ENCODE assay signal across 8 cellular contexts in genomic region chr21:33968082-33968997, GRCh38. TPM values are rescaled to one million over a fixed set of nuclear protein-coding genes. Genes with fewer than 3 reads are reported as not detected.
DNase-seq lines count a peak whose midpoint lies in the region; ATAC-seq, FAIRE-seq and TF ChIP-seq lines count a peak whose summit lies in the region.

No MANE protein-coding gene starts in this region.

- TF ChIP-seq POLR2A in A549 (IDR thresholded peaks at IDR 0.05; ENCODE audit: low read length) = no peak

- peak; percentile 89 to 92 for ATAC-seq in A549
- ATAC-seq in GM21367 (IDR thresholded peaks at IDR 0.05; ENCODE audit: unreplicated experiment) = peak; percentile 78
- ATAC-seq in omental fat pad (ENCODE audit: low FRiP score) = peak; percentile 39

- 23% methylated on average over 5 of the region's 5 CpGs for WGBS in A549 (ENCODE audit: missing lambda C conversion rate)

- no peaks in the 10 kb centered on the region for H3K79me2 ChIP-seq in fibroblast of lung (ENCODE audit: control insufficient read depth, insufficient read depth, low read length)

- intact Hi-C loops in dorsolateral prefrontal cortex (cut with DNase I) = no loop called here

- POLR2A ChIA-PET in A549 (lab: Yijun Ruan, JAX) = interaction anchor here (0.7 kb wide), 1 partner anchor 49 kb away, joined by 5 read pairs; no protein-coding TSS in a partner anchor

- H3K4me3 ChIP-seq in A549 (no peak overlapping the region), SJSA1 (no peak overlapping the region), fibroblast of lung (replicated peaks in 1 of 4; ENCODE audit: control extremely low read depth in 1 of 4, insufficient read depth in 1 of 4, low read depth in 3 of 4, low read length in 4 of 4) (no peak overlapping the region), dorsolateral prefrontal cortex (no peak overlapping the region)

- TF ChIP-seq EP300 in A549 (IDR thresholded peaks at IDR 0.05) = no peak

- peak overlapping the region; percentile 65 to 66 for H3K27ac ChIP-seq in A549
- H3K27ac ChIP-seq in SJSA1 = peak overlapping the region; percentile 22; the same call in 1 of the 2 replicates
- peak overlapping the region; percentile 46 for H3K27ac ChIP-seq in fibroblast of lung (ENCODE audit: insufficient read depth, low read length)
- H3K27ac ChIP-seq in dorsolateral prefrontal cortex = peak overlapping the region in 8 of 59 donors; percentile 2 to 57 (median 24)

- CTCF ChIA-PET in A549 (lab: Yijun Ruan, JAX) = no interaction called here

- peak overlapping the region; percentile 90 for H2AFZ ChIP-seq in fibroblast of lung (ENCODE audit: low read length)

- H3K9ac ChIP-seq in fibroblast of lung (ENCODE audit: insufficient read depth, low read length) = no peak overlapping the region

- DNase-seq in A549 (ENCODE audit: low read depth in 1 of 2, low spot score in 1 of 2) = peak; percentile 38 to 55
- DNase-seq in SJSA1 (ENCODE audit: low read depth in 1 of 2, low spot score in 2 of 2) = peak in 1 of 2 experiments; percentile 68
- peak; percentile 62 to 94 for DNase-seq in fibroblast of lung (ENCODE audit: low read depth in 2 of 2)
- DNase-seq in omental fat pad (ENCODE audit: low spot score) = no peak
- DNase-seq in NCI-H345 treated with DMSO at 0.1 percent for 48 hours (lab: John Stamatoyannopoulos, UW; ENCODE audit: unreplicated experiment) = no peak
- no peak for DNase-seq in dorsolateral prefrontal cortex
- no peak for DNase-seq in medulla oblongata (ENCODE audit: extremely low spot score)

- TF ChIP-seq CTCF in A549 (IDR thresholded peaks at IDR 0.05) = no peak
- TF ChIP-seq CTCF in fibroblast of lung (conservative IDR thresholded peaks at IDR 0.05 in 1 of 2, IDR thresholded peaks at IDR 0.05 in 1 of 2; ENCODE audit: low read depth in 1 of 2, low read length in 2 of 2) = no peak
- TF ChIP-seq CTCF in omental fat pad (IDR thresholded peaks at IDR 0.05) = no peak
- no peak for TF ChIP-seq CTCF in dorsolateral prefrontal cortex (IDR thresholded peaks at IDR 0.05 in 54 of 56, conservative IDR thresholded peaks at IDR 0.05 in 2 of 56; ENCODE audit: low read depth in 1 of 56, partially characterized antibody in 56 of 56)

- H3K4me2 ChIP-seq in A549 (peak overlapping the region; percentile 72), fibroblast of lung (ENCODE audit: extremely low read depth, insufficient read depth, low read length) (peak overlapping the region; percentile 74)

- no peaks in the 10 kb centered on the region for H4K20me1 ChIP-seq in fibroblast of lung (ENCODE audit: control insufficient read depth, extremely low read depth, insufficient read depth, low read length)

- H3K4me1 ChIP-seq in A549 (peaks cover 25% of the 10 kb centered on the region), SJSA1 (replicated peaks) (peaks cover 48% of the 10 kb centered on the region), fibroblast of lung (ENCODE audit: control insufficient read depth, extremely low read depth, insufficient read depth, low read length) (peaks cover 17% of the 10 kb centered on the region)

- H3K27me3 ChIP-seq in SJSA1 (replicated peaks) (no peaks in the 10 kb centered on the region), fibroblast of lung (ENCODE audit: control insufficient read depth, insufficient read depth, low read length) (no peaks in the 10 kb centered on the region), dorsolateral prefrontal cortex (peaks cover 0 to 3% (median 0%) of the 10 kb centered on the region in 45 donors)

- no peak for FAIRE-seq in A549 (lab: Jason Lieb, UNC)

- H3K9me3 ChIP-seq in A549 (no peaks in the 10 kb centered on the region), SJSA1 (replicated peaks) (no peaks in the 10 kb centered on the region), fibroblast of lung (ENCODE audit: control insufficient read depth, insufficient read depth, low read depth, low read length) (no peaks in the 10 kb centered on the region)

- H3K36me3 ChIP-seq in SJSA1 = no peaks in the 10 kb centered on the region
- H3K36me3 ChIP-seq in fibroblast of lung (ENCODE audit: control insufficient read depth, insufficient read depth, low read length) = no peaks in the 10 kb centered on the region

- TF ChIP-seq RAD21 in A549 (conservative IDR thresholded peaks at IDR 0.05 in 1 of 2, IDR thresholded peaks at IDR 0.05 in 1 of 2) = no peak

TF ChIP-seq in A549, 52 proteins besides CTCF, POLR2A, EP300 and RAD21:
- TF ChIP-seq MAFK (IDR thresholded peaks at IDR 0.05; ENCODE audit: partially characterized antibody) = no peak
- TF ChIP-seq EHF (CRISPR knock-in tag; IDR thresholded peaks at IDR 0.05) = no peak
- peak; percentile 81 for TF ChIP-seq USF2 (IDR thresholded peaks at IDR 0.05)

RNA-seq across cellular contexts. Expression of gene ATP5PO, which starts 52.7 kb away (rescaled TPM):
- 252 and 266 TPM in 2 replicates for polyA plus RNA-seq in A549 (2011; rRNA removed)
- 123 and 140 TPM in 2 replicates for polyA plus RNA-seq in A549 (2012; cell fraction: cytosol; rRNA removed)
- 39.5 and 61.9 TPM in 2 replicates for polyA plus RNA-seq in A549 (2012; cell fraction: nucleus; rRNA removed)
- polyA plus RNA-seq in A549 (2017; fragmentation: RNase III; extraction: RNeasy Plus Mini Kit Qiagen cat#74134 plus additional on column Dnase treatment) = 143 to 150 TPM (median 143 TPM) in 3 replicates
- polyA minus RNA-seq in A549 (2011; rRNA and poly(A)+ RNA removed) = 38.3 and 40.8 TPM in 2 replicates
- 276 and 326 TPM in 2 replicates for total RNA-seq in SJSA1 (2014; rRNA removed; shearing (Covaris generic))
- 152 and 154 TPM in 2 replicates for total RNA-seq in fibroblast of lung
- 259 and 277 TPM in 2 replicates for polyA plus RNA-seq in fibroblast of lung
- 229 and 268 TPM in 2 replicates for polyA plus RNA-seq in fibroblast of lung (2012)
- polyA minus RNA-seq in fibroblast of lung (ENCODE audit: low replicate concordance) = 47.5 and 52.2 TPM in 2 replicates
- total RNA-seq in omental fat pad = 100 to 1,000 TPM; 143 to 223 (median 219) TPM
- total RNA-seq in dorsolateral prefrontal cortex = 100 to 1,000 TPM; 104 to 254 (median 186) TPM

Comparison
In these comparisons a context has a peak if more than half of its experiments do, and no peak if none do; other contexts are left out.
1. ATAC-seq: peak in every context shown above with its lines; median percentile 90 in A549; 78 in GM21367; 39 in omental fat pad.
2. DNase-seq: peak in A549 (2 of 2) and fibroblast of lung (2 of 2); none in omental fat pad (single experiment), NCI-H345 treated with DMSO at 0.1 percent for 48 hours (single experiment), dorsolateral prefrontal cortex (0 of 10) and medulla oblongata (single experiment).